23 cellular contexts compared by ENCODE assay signal in genomic region chr6:54252496-54252895, GRCh38. TPM values are rescaled to one million over a fixed set of nuclear protein-coding genes. Genes with fewer than 3 reads are reported as not detected.
"Had no signal": no experiment of that assay in that cellular context is flagged by ENCODE, and none has a peak within 500 bp of the region (broad histone marks: within the 10 kb centered on the region; RNA-seq: fewer than 3 reads in every experiment).

No MANE protein-coding gene starts in this region.

- H3K9me3 ChIP-seq: esophagus squamous epithelium, neutrophil, pancreas, right lobe of liver, suprapubic skin, transverse colon, vagina had no signal

- H3K4me1 ChIP-seq: pancreas, right lobe of liver, suprapubic skin, vagina had no signal

- H3K4me3 ChIP-seq: esophagus squamous epithelium, lung, pancreas, right lobe of liver, suprapubic skin, transverse colon, vagina had no signal

- H3K27me3 ChIP-seq: esophagus squamous epithelium, neutrophil, pancreas, right lobe of liver, suprapubic skin, transverse colon, vagina had no signal

- DNase-seq: cortex of kidney; effector memory CD8-positive, alpha-beta T cell; erythroblast; esophagus squamous epithelium; head of caudate nucleus; kidney; natural killer cell; pancreas; right lobe of liver; small intestine; stimulated activated CD4-positive, alpha-beta T cell treated with anti-CD3 and anti-CD28 coated beads, Interleukin-12 subunit alpha, Interleukin-12 subunit beta, amount 100 ng/mL, for 4 hours; stimulated activated CD4-positive, alpha-beta T cell treated with anti-CD3 and anti-CD28 coated beads, Interleukin-1b, Interleukin-23, amount 100 ng/mL, for 48 hours; stimulated activated CD4-positive, alpha-beta T cell treated with anti-CD3 and anti-CD28 coated beads, Interleukin-4, amount 100 ng/mL, for 1 hour; stimulated activated CD8-positive, alpha-beta memory T cell treated with anti-CD3 and anti-CD28 coated beads, Interleukin-4, amount 100 ng/mL, for 48 hours; stimulated activated naive CD4-positive, alpha-beta T cell; stimulated activated naive CD8-positive, alpha-beta T cell treated with anti-CD3 and anti-CD28 coated beads, Interleukin-15, amount 100 ng/mL, for 72 hours; transverse colon had no signal

- ATAC-seq: effector memory CD8-positive, alpha-beta T cell; left lobe of liver; natural killer cell; pancreas; right lobe of liver; stimulated activated naive CD8-positive, alpha-beta T cell treated with anti-CD3 and anti-CD28 coated beads, Interleukin-15, amount 100 ng/mL, for 72 hours had no signal

- H3K36me3 ChIP-seq: esophagus squamous epithelium, neutrophil, pancreas, right lobe of liver, suprapubic skin, transverse colon, vagina had no signal

- H3K27ac ChIP-seq: esophagus squamous epithelium, neutrophil, pancreas, right lobe of liver, suprapubic skin, transverse colon, vagina had no signal

RNA-seq across cellular contexts. Expression of gene TINAG, which starts 55.7 kb away (rescaled TPM):
- polyA plus RNA-seq: liver, lung, pancreas had no signal
